Comparison of ENCODE assay signal across 1 cellular context in genomic region chr1:94383966-94384408, GRCh38.
TF ChIP-seq lines count a peak whose summit lies in the region.

No MANE protein-coding gene starts in this region.

TF ChIP-seq in HepG2, 621 proteins besides CTCF, POLR2A, EP300 and RAD21 (continued from another document and continues in another):
- TF ChIP-seq ZHX2 (IDR thresholded peaks at IDR 0.05; ENCODE audit: low read depth), result peak; percentile 93
- TF ChIP-seq ZHX2 (CRISPR knock-in tag; IDR thresholded peaks at IDR 0.05; ENCODE audit: borderline replicate concordance), result no peak
- peak; percentile 76 for TF ChIP-seq THAP11 (CRISPR knock-in tag; IDR thresholded peaks at IDR 0.05)
- TF ChIP-seq ZC3H4 (CRISPR knock-in tag; IDR thresholded peaks at IDR 0.05; ENCODE audit: borderline replicate concordance), result no peak
- TF ChIP-seq ZNF143 (CRISPR knock-in tag; IDR thresholded peaks at IDR 0.05), result no peak
- TF ChIP-seq TAF1 (CRISPR knock-in tag; IDR thresholded peaks at IDR 0.05), result peak; percentile 40; the same call in 1 of the 2 replicates
- TF ChIP-seq DBP (CRISPR knock-in tag; IDR thresholded peaks at IDR 0.05; ENCODE audit: not compliant biosample characterization), result no peak
- no peak for TF ChIP-seq ZFP37 (CRISPR knock-in tag; IDR thresholded peaks at IDR 0.05; ENCODE audit: borderline replicate concordance)
- peak; percentile 62 for TF ChIP-seq TEF (CRISPR knock-in tag; IDR thresholded peaks at IDR 0.05)
- TF ChIP-seq NR1H2 (CRISPR knock-in tag; IDR thresholded peaks at IDR 0.05; ENCODE audit: borderline replicate concordance, low read depth), result no peak
- TF ChIP-seq BCLAF1 (IDR thresholded peaks at IDR 0.05), result no peak
- TF ChIP-seq ZIK1 (CRISPR knock-in tag; IDR thresholded peaks at IDR 0.05; ENCODE audit: borderline replicate concordance, low read depth), result no peak
- no peak for TF ChIP-seq SNAI1 (CRISPR knock-in tag; IDR thresholded peaks at IDR 0.05; ENCODE audit: borderline replicate concordance)
- TF ChIP-seq DZIP1 (CRISPR knock-in tag; IDR thresholded peaks at IDR 0.05), result no peak
- no peak for TF ChIP-seq ZNF576 (CRISPR knock-in tag; IDR thresholded peaks at IDR 0.05)
- no peak for TF ChIP-seq ZFP36L1 (CRISPR knock-in tag; IDR thresholded peaks at IDR 0.05)
- no peak for TF ChIP-seq ZNF720 (CRISPR knock-in tag; IDR thresholded peaks at IDR 0.05)
- no peak for TF ChIP-seq ONECUT2 (CRISPR knock-in tag; IDR thresholded peaks at IDR 0.05)
- TF ChIP-seq GATAD1 (CRISPR knock-in tag; IDR thresholded peaks at IDR 0.05), result no peak
- TF ChIP-seq FUBP1 (CRISPR knock-in tag; IDR thresholded peaks at IDR 0.05; ENCODE audit: borderline replicate concordance), result no peak
- TF ChIP-seq KLF15 (CRISPR knock-in tag; IDR thresholded peaks at IDR 0.05; ENCODE audit: borderline replicate concordance), result no peak
- TF ChIP-seq ZNF253 (CRISPR knock-in tag; IDR thresholded peaks at IDR 0.05; ENCODE audit: borderline replicate concordance), result no peak
- TF ChIP-seq DDIT3 (CRISPR knock-in tag; IDR thresholded peaks at IDR 0.05), result no peak
- no peak for TF ChIP-seq ZBTB14 (CRISPR knock-in tag; IDR thresholded peaks at IDR 0.05)
- no peak for TF ChIP-seq HIC2 (CRISPR knock-in tag; IDR thresholded peaks at IDR 0.05; ENCODE audit: low read depth)
- no peak for TF ChIP-seq SMARCC2 (IDR thresholded peaks at IDR 0.05)
- peak; percentile 88 for TF ChIP-seq ZNF710 (CRISPR knock-in tag; IDR thresholded peaks at IDR 0.05; ENCODE audit: borderline replicate concordance)
- no peak for TF ChIP-seq NR0B2 (CRISPR knock-in tag; IDR thresholded peaks at IDR 0.05)
- no peak for TF ChIP-seq ZBTB37 (CRISPR knock-in tag; IDR thresholded peaks at IDR 0.05)
- TF ChIP-seq ZNF766 (CRISPR knock-in tag; IDR thresholded peaks at IDR 0.05; ENCODE audit: borderline replicate concordance), result no peak
- no peak for TF ChIP-seq ZNF703 (CRISPR knock-in tag; IDR thresholded peaks at IDR 0.05; ENCODE audit: borderline replicate concordance)
- no peak for TF ChIP-seq ZFYVE20 (CRISPR knock-in tag; IDR thresholded peaks at IDR 0.05; ENCODE audit: borderline replicate concordance, low read depth)
